19 cellular contexts compared by ENCODE assay signal in genomic region chr15:59703979-59704796, GRCh38. TPM values are rescaled to one million over a fixed set of nuclear protein-coding genes. Genes with fewer than 3 reads are reported as not detected.
DNase-seq lines count a peak whose midpoint lies in the region; TF ChIP-seq lines count a peak whose summit lies in the region.
"Had no signal": no experiment of that assay in that cellular context is flagged by ENCODE, and none has a peak within 500 bp of the region (broad histone marks: within the 10 kb centered on the region; RNA-seq: fewer than 3 reads in every experiment).

No MANE protein-coding gene starts in this region.

- no peak overlapping the region for H3K4me3 Mint-ChIP-seq in osteocyte (ENCODE audit: unreplicated experiment)

- peaks cover 7% of the 10 kb centered on the region for H3K9me3 Mint-ChIP-seq in osteocyte (ENCODE audit: unreplicated experiment)

- H3K36me3 Mint-ChIP-seq in osteocyte (ENCODE audit: unreplicated experiment): no peaks in the 10 kb centered on the region

- TF ChIP-seq CTCF in osteocyte (IDR thresholded peaks at IDR 0.05): no peak

- no peaks in the 10 kb centered on the region for H3K4me1 Mint-ChIP-seq in osteocyte (ENCODE audit: unreplicated experiment)

- peaks cover 9% of the 10 kb centered on the region for H3K9me3 ChIP-seq in adipocyte (ENCODE audit: control insufficient read depth, low read length)

- H3K4me1 ChIP-seq in adipocyte (ENCODE audit: control insufficient read depth, insufficient read depth, low read length): no peaks in the 10 kb centered on the region

- H3K27ac Mint-ChIP-seq in osteocyte (ENCODE audit: unreplicated experiment): no peak overlapping the region

- peak; percentile 40 for DNase-seq in EL
- DNase-seq in M059J (ENCODE audit: low read depth): peak; percentile 76
- peak; percentile 84 for DNase-seq in adipocyte (ENCODE audit: low read depth)
- peak; percentile 56 for DNase-seq in iris pigment epithelial cell (ENCODE audit: low read depth)
- DNase-seq in occipital lobe (lab: John Stamatoyannopoulos, UW): no peak
- no peak for DNase-seq in NCI-H82 (lab: John Stamatoyannopoulos, UW)
- DNase-seq in osteocyte (ENCODE audit: extremely low spot score, unreplicated experiment): no peak
- DNase-seq in cerebellar nuclear complex (lab: John Stamatoyannopoulos, UW): no peak
- DNase-seq: AML-193, DND-41, GF-D8, GM23248, HCEC 1CT, KBM-7, NCI-H1417, NCI-H187, NCI-H2227 treated with DMSO at 0.1 percent for 48 hours, NCI-H524, SHP77 treated with DMSO at 0.1 percent for 48 hours had no signal

- H3K9ac ChIP-seq in adipocyte (ENCODE audit: low read length): no peak overlapping the region
- H3K9ac ChIP-seq: GM23248 had no signal

- H3K27me3 Mint-ChIP-seq in osteocyte (ENCODE audit: unreplicated experiment): peaks cover 67% of the 10 kb centered on the region

- H3K36me3 ChIP-seq in adipocyte (ENCODE audit: control insufficient read depth, insufficient read depth, low read length, severe bottlenecking): no peaks in the 10 kb centered on the region

- no peak overlapping the region for H3K4me3 ChIP-seq in adipocyte (ENCODE audit: low read length)
- H3K4me3 ChIP-seq: GM23248 had no signal

- H3K27me3 ChIP-seq in adipocyte (replicated peaks; ENCODE audit: control insufficient read depth, insufficient read depth, low read length): no peaks in the 10 kb centered on the region

RNA-seq across cellular contexts. Expression of gene BNIP2, which starts 15.1 kb away (rescaled TPM):
- 95.3 and 115 TPM in 2 replicates for total RNA-seq in M059J (2014; rRNA removed; shearing (Covaris generic))
- total RNA-seq in occipital lobe (81.9 TPM), osteocyte (64.6 and 68.0 TPM in 2 replicates)

RNA-seq across cellular contexts. Expression of gene GTF2A2, which starts 46.9 kb away (rescaled TPM):
- total RNA-seq in M059J (2014; rRNA removed; shearing (Covaris generic)): 80.8 and 93.3 TPM in 2 replicates
- total RNA-seq in occipital lobe: 22.3 TPM
- 99.1 and 109 TPM in 2 replicates for total RNA-seq in osteocyte

Comparison
In these comparisons a context has a peak if more than half of its experiments do, and no peak if none do; other contexts are left out.
1. DNase-seq: peak in EL (single experiment), M059J (single experiment), adipocyte (single experiment) and iris pigment epithelial cell (single experiment); none in occipital lobe (single experiment), NCI-H82 (single experiment), osteocyte (single experiment) and cerebellar nuclear complex (0 of 2).